Comparison of ENCODE assay signal across 17 cellular contexts in genomic region chr10:32471232-32471631, GRCh38.
"Had no signal": no experiment of that assay in that cellular context is flagged by ENCODE, and none has a peak within 500 bp of the region (broad histone marks: within the 10 kb centered on the region; RNA-seq: fewer than 3 reads in every experiment).

No MANE protein-coding gene starts in this region.

- H3K4me1 Mint-ChIP-seq: activated CD4-positive, alpha-beta T cell treated with anti-CD3 and anti-CD28 coated beads, Interleukin-2, amount 10 ng/mL, durations not matched to agents 24 days and 14 days; stimulated activated naive B cell treated with anti-CD40 and anti-IgM and Interleukin-4, amounts not matched to agents 10 μg/mL and 1 μg/mL and 100 μg/mL, for 72 hours had no signal

- H3K27me3 Mint-ChIP-seq: activated CD4-positive, alpha-beta T cell treated with anti-CD3 and anti-CD28 coated beads, Interleukin-2, amount 10 ng/mL, durations not matched to agents 24 days and 14 days; activated naive CD4-positive, alpha-beta T cell treated with anti-CD3 and anti-CD28 coated beads, Interleukin-2, amount 50 U/mL, for 24 hours; natural killer cell treated with Interleukin-12 subunit alpha and Interleukin-12 subunit beta and Interleukin-15 and Interleukin-18, amount 100 ng/mL, for 72 hours; stimulated activated naive B cell treated with anti-CD40 and anti-IgM and Interleukin-4, amounts not matched to agents 10 μg/mL and 1 μg/mL and 100 μg/mL, for 72 hours had no signal

- H3K27ac Mint-ChIP-seq: activated CD4-positive, alpha-beta T cell treated with anti-CD3 and anti-CD28 coated beads, Interleukin-2, amount 10 ng/mL, durations not matched to agents 24 days and 14 days; activated CD8-positive, alpha-beta T cell treated with anti-CD3 and anti-CD28 coated beads, Interleukin-2, amount 10 ng/mL, durations not matched to agents 7 days and 5 days; activated naive CD4-positive, alpha-beta T cell treated with anti-CD3 and anti-CD28 coated beads, Interleukin-2, amount 50 U/mL, for 24 hours; activated T-helper 1 cell treated with anti-CD3 and anti-CD28 coated beads, Interleukin-12 subunit alpha, Interleukin-12 subunit beta, Interleukin-2, Interleukin-4 antibody, amounts not matched to agents 30 ng/mL and 10 ng/mL and 1 ng/mL, durations not matched to agents 14 hours and 24 hours and 36 hours; natural killer cell treated with Interleukin-12 subunit alpha and Interleukin-12 subunit beta and Interleukin-15 and Interleukin-18, amount 100 ng/mL, for 72 hours; stimulated activated naive B cell treated with anti-CD40 and anti-IgM and Interleukin-4, amounts not matched to agents 10 μg/mL and 1 μg/mL and 100 μg/mL, for 72 hours had no signal

- DNase-seq: activated CD4-positive, alpha-beta T cell treated with anti-CD3 and anti-CD28 coated beads, Interleukin-2, amount 10 ng/mL, durations not matched to agents 24 days and 14 days; activated CD8-positive, alpha-beta T cell treated with anti-CD3 and anti-CD28 coated beads, Interleukin-2, amount 10 ng/mL, durations not matched to agents 7 days and 5 days; activated gamma-delta T cell treated with Interleukin-2 at 50 U/mL for 16 hours; anterior cingulate cortex; body of pancreas; heart left ventricle; islet precursor cell; left cardiac atrium; midbrain; stimulated activated CD4-positive, alpha-beta T cell treated with anti-CD3 and anti-CD28 coated beads, Interleukin-2, amount 100 ng/mL, for 48 hours; stimulated activated CD8-positive, alpha-beta memory T cell treated with anti-CD3 and anti-CD28 coated beads, Interleukin-4, amount 100 ng/mL, for 48 hours; stimulated activated naive B cell treated with anti-CD40 and anti-IgM and Interleukin-4, amounts not matched to agents 10 μg/mL and 1 μg/mL and 100 μg/mL, for 72 hours; transverse colon; uterus had no signal

- H3K4me3 Mint-ChIP-seq: activated CD4-positive, alpha-beta T cell treated with anti-CD3 and anti-CD28 coated beads, Interleukin-2, amount 10 ng/mL, durations not matched to agents 24 days and 14 days; activated CD8-positive, alpha-beta T cell treated with anti-CD3 and anti-CD28 coated beads, Interleukin-2, amount 10 ng/mL, durations not matched to agents 7 days and 5 days; activated naive CD4-positive, alpha-beta T cell treated with anti-CD3 and anti-CD28 coated beads, Interleukin-2, amount 50 U/mL, for 24 hours; activated T-helper 1 cell treated with anti-CD3 and anti-CD28 coated beads, Interleukin-12 subunit alpha, Interleukin-12 subunit beta, Interleukin-2, Interleukin-4 antibody, amounts not matched to agents 30 ng/mL and 10 ng/mL and 1 ng/mL, durations not matched to agents 14 hours and 24 hours and 36 hours; natural killer cell treated with Interleukin-12 subunit alpha and Interleukin-12 subunit beta and Interleukin-15 and Interleukin-18, amount 100 ng/mL, for 72 hours; stimulated activated naive B cell treated with anti-CD40 and anti-IgM and Interleukin-4, amounts not matched to agents 10 μg/mL and 1 μg/mL and 100 μg/mL, for 72 hours had no signal

- ATAC-seq: activated CD8-positive, alpha-beta T cell treated with anti-CD3 and anti-CD28 coated beads, Interleukin-2, amount 10 ng/mL, durations not matched to agents 7 days and 5 days; body of pancreas; heart left ventricle; left cardiac atrium; natural killer cell treated with Interleukin-12 subunit alpha and Interleukin-12 subunit beta and Interleukin-15 and Interleukin-18, amount 100 ng/mL, for 72 hours; stimulated activated naive B cell treated with anti-CD40 and anti-IgM and Interleukin-4, amounts not matched to agents 10 μg/mL and 1 μg/mL and 100 μg/mL, for 72 hours had no signal

- H3K9me3 Mint-ChIP-seq: activated naive CD4-positive, alpha-beta T cell treated with anti-CD3 and anti-CD28 coated beads, Interleukin-2, amount 50 U/mL, for 24 hours; activated T-helper 1 cell treated with anti-CD3 and anti-CD28 coated beads, Interleukin-12 subunit alpha, Interleukin-12 subunit beta, Interleukin-2, Interleukin-4 antibody, amounts not matched to agents 30 ng/mL and 10 ng/mL and 1 ng/mL, durations not matched to agents 14 hours and 24 hours and 36 hours; natural killer cell treated with Interleukin-12 subunit alpha and Interleukin-12 subunit beta and Interleukin-15 and Interleukin-18, amount 100 ng/mL, for 72 hours; stimulated activated naive B cell treated with anti-CD40 and anti-IgM and Interleukin-4, amounts not matched to agents 10 μg/mL and 1 μg/mL and 100 μg/mL, for 72 hours had no signal
